Comparison of ENCODE assay signal across 15 cellular contexts in genomic region chr19:18468517-18468916, GRCh38. TPM values are rescaled to one million over a fixed set of nuclear protein-coding genes. Genes with fewer than 3 reads are reported as not detected.
DNase-seq lines count a peak whose midpoint lies in the region; ATAC-seq and TF ChIP-seq lines count a peak whose summit lies in the region.
"Had no signal": no experiment of that assay in that cellular context is flagged by ENCODE, and none has a peak within 500 bp of the region (broad histone marks: within the 10 kb centered on the region; RNA-seq: fewer than 3 reads in every experiment).

No MANE protein-coding gene starts in this region.

- H3K4me1 ChIP-seq in right lobe of liver, result peaks cover 0 to 50% (median 26%) of the 10 kb centered on the region in 4 donors
- H3K4me1 ChIP-seq in tibial artery, result peaks cover 17 to 73% (median 57%) of the 10 kb centered on the region in 4 donors

- no peaks in the 10 kb centered on the region for H3K36me3 ChIP-seq in right lobe of liver
- peaks cover 0 to 32% (median 15%) of the 10 kb centered on the region in 3 donors for H3K36me3 ChIP-seq in tibial artery

- no peaks in the 10 kb centered on the region for H3K9me3 Mint-ChIP-seq in activated CD4-positive, alpha-beta memory T cell treated with anti-CD3 and anti-CD28 coated beads for 36 hours
- H3K9me3 Mint-ChIP-seq: activated naive CD4-positive, alpha-beta T cell treated with anti-CD3 and anti-CD28 coated beads, Interleukin-2, amount 50 U/mL, for 24 hours; endodermal cell had no signal

- peaks cover 11% of the 10 kb centered on the region for H3K4me1 Mint-ChIP-seq in activated CD4-positive, alpha-beta memory T cell treated with anti-CD3 and anti-CD28 coated beads for 36 hours (ENCODE audit: low read depth)

- TF ChIP-seq CTCF in right lobe of liver (IDR thresholded peaks at IDR 0.05) (no peak), tibial artery (IDR thresholded peaks at IDR 0.05) (no peak)

- H3K27ac ChIP-seq in right lobe of liver, result peak overlapping the region in 2 of 3 donors; percentile 40 to 67
- H3K27ac ChIP-seq in tibial artery, result peak overlapping the region; percentile 20

- no peak overlapping the region for H3K4me3 Mint-ChIP-seq in activated CD4-positive, alpha-beta memory T cell treated with anti-CD3 and anti-CD28 coated beads for 36 hours
- H3K4me3 Mint-ChIP-seq: activated naive CD4-positive, alpha-beta T cell treated with anti-CD3 and anti-CD28 coated beads, Interleukin-2, amount 50 U/mL, for 24 hours; endodermal cell had no signal

- H3K27me3 ChIP-seq in right lobe of liver (no peaks in the 10 kb centered on the region), tibial artery (no peaks in the 10 kb centered on the region)

- DNase-seq in Right ventricle myocardium inferior (ENCODE audit: missing footprints) (no peak), left cardiac atrium (no peak), right lobe of liver (peak in 2 of 3 donors; percentile 65 to 74), tibial artery (no peak)
- DNase-seq in activated CD4-positive, alpha-beta memory T cell treated with anti-CD3 and anti-CD28 coated beads for 36 hours, result no peak
- no peak for DNase-seq in stimulated activated CD4-positive, alpha-beta T cell treated with anti-CD3 and anti-CD28 coated beads, Interleukin-2, amount 100 ng/mL, for 24 hours
- DNase-seq: activated CD4-positive, CD25-positive, alpha-beta regulatory T cell; endodermal cell; MM.1S; NCI-H2029; NCI-H526 treated with DMSO at 0.1 percent for 48 hours; occipital lobe had no signal

- no CpG with 5 or more reads among the region's 3 CpGs for WGBS in right lobe of liver (ENCODE audit: insufficient coverage, low coverage, low lambda C conversion rate, missing lambda C conversion rate)

- H3K36me3 Mint-ChIP-seq in activated CD4-positive, alpha-beta memory T cell treated with anti-CD3 and anti-CD28 coated beads for 36 hours, result peaks cover 3% of the 10 kb centered on the region
- H3K36me3 Mint-ChIP-seq: activated naive CD4-positive, alpha-beta T cell treated with anti-CD3 and anti-CD28 coated beads, Interleukin-2, amount 50 U/mL, for 24 hours had no signal

- H3K9me3 ChIP-seq in right lobe of liver (no peaks in the 10 kb centered on the region), tibial artery (no peaks in the 10 kb centered on the region)

- ATAC-seq in Right ventricle myocardium inferior, result peak; percentile 26
- no peak for ATAC-seq in left cardiac atrium
- peak; percentile 1 to 30 (median 12) for ATAC-seq in right lobe of liver
- ATAC-seq in GM19452 (IDR thresholded peaks at IDR 0.05; ENCODE audit: unreplicated experiment), result no peak
- ATAC-seq in HG02571 (IDR thresholded peaks at IDR 0.05; ENCODE audit: unreplicated experiment), result no peak

- H3K4me3 ChIP-seq in right lobe of liver, result no peak overlapping the region
- H3K4me3 ChIP-seq in tibial artery, result no peak overlapping the region

- H3K27ac Mint-ChIP-seq in activated CD4-positive, alpha-beta memory T cell treated with anti-CD3 and anti-CD28 coated beads for 36 hours, result peak overlapping the region; percentile 57

- no peaks in the 10 kb centered on the region for H3K27me3 Mint-ChIP-seq in activated CD4-positive, alpha-beta memory T cell treated with anti-CD3 and anti-CD28 coated beads for 36 hours
- H3K27me3 Mint-ChIP-seq: activated naive CD4-positive, alpha-beta T cell treated with anti-CD3 and anti-CD28 coated beads, Interleukin-2, amount 50 U/mL, for 24 hours had no signal

- peak; percentile 7 for TF ChIP-seq POLR2A in right lobe of liver (IDR thresholded peaks at IDR 0.05)

- CTCF ChIA-PET in activated CD4-positive, alpha-beta memory T cell treated with anti-CD3 and anti-CD28 coated beads for 36 hours (lab: Charles Lee), result interaction anchor here (0.8 to 6.4 kb wide), 6 partner anchors 10 to 90 kb away, joined by 3 to 61 read pairs (median 9); partner anchors contain the start of gene ELL

- intact Hi-C loops in Right ventricle myocardium inferior (cut with DNase I), result loop anchor here (2.0 to 5.0 kb wide), 2 partner anchors 34 to 52 kb away; no protein-coding TSS in a partner anchor
- intact Hi-C loops in left cardiac atrium (cut with DNase I), result loop anchor here in 1 of 2 donors (10.0 kb wide), 2 partner anchors 46 to 96 kb away; no protein-coding TSS in a partner anchor
- intact Hi-C loops in activated CD4-positive, alpha-beta memory T cell treated with anti-CD3 and anti-CD28 coated beads for 36 hours (cut with micrococcal nuclease), result no loop called here
- intact Hi-C loops in right lobe of liver (cut with DNase I), result no loop called here
- intact Hi-C loops in tibial artery (cut with DNase I; ENCODE audit: low total_unique reads), result loop anchor here (5.0 kb wide), 1 partner anchor 54 kb away; the partner anchor contains the start of gene ELL

- POLR2A ChIA-PET in activated CD4-positive, alpha-beta memory T cell treated with anti-CD3 and anti-CD28 coated beads for 36 hours (lab: Charles Lee), result interaction anchor here (0.6 kb wide), 1 partner anchor 34 kb away, joined by 3 read pairs; no protein-coding TSS in a partner anchor

RNA-seq across cellular contexts. Expression of gene ISYNA1, which starts 30.6 kb away (rescaled TPM):
- 26.0 TPM for total RNA-seq in Right ventricle myocardium inferior
- total RNA-seq in left cardiac atrium, result 10 to 100 TPM; 29.2 to 44.6 TPM
- total RNA-seq in activated CD4-positive, alpha-beta memory T cell treated with anti-CD3 and anti-CD28 coated beads for 36 hours, result 10 to 100 TPM; 19.3 to 20.0 TPM
- 1 to 10 TPM; 6.5 to 8.3 (median 7.8) TPM for total RNA-seq in right lobe of liver

RNA-seq across cellular contexts. Expression of gene SSBP4, which starts 49.3 kb away (rescaled TPM):
- 36.2 TPM for total RNA-seq in Right ventricle myocardium inferior
- 10 to 100 TPM; 37.4 to 49.3 TPM for total RNA-seq in left cardiac atrium
- 100 to 1,000 TPM in 1 of 2 experiments, 10 to 100 TPM in 1; 97.9 to 102 TPM for total RNA-seq in activated CD4-positive, alpha-beta memory T cell treated with anti-CD3 and anti-CD28 coated beads for 36 hours
- total RNA-seq in right lobe of liver, result 10 to 100 TPM; 12.8 to 23.9 (median 15.9) TPM

RNA-seq across cellular contexts. Expression of gene ELL, which starts 53.4 kb away (rescaled TPM):
- total RNA-seq in Right ventricle myocardium inferior (8.4 TPM), left cardiac atrium (10 to 100 TPM; 10.8 to 18.7 TPM), right lobe of liver (10 to 100 TPM in 2 of 6 experiments, 1 to 10 TPM in 4; 5.3 to 11.9 (median 8.6) TPM)
- 10 to 100 TPM; 24.7 to 29.7 TPM for total RNA-seq in activated CD4-positive, alpha-beta memory T cell treated with anti-CD3 and anti-CD28 coated beads for 36 hours

Comparison
In these comparisons a context has a peak if more than half of its experiments do, and no peak if none do; other contexts are left out.
1. ATAC-seq: peak in Right ventricle myocardium inferior (single experiment) and right lobe of liver (4 of 4); none in left cardiac atrium (0 of 2), GM19452 (single experiment) and HG02571 (single experiment).
2. DNase-seq: peak in right lobe of liver (2 of 3); none in Right ventricle myocardium inferior (single experiment), left cardiac atrium (single experiment), activated CD4-positive, alpha-beta memory T cell treated with anti-CD3 and anti-CD28 coated beads for 36 hours (single experiment), tibial artery (0 of 2) and stimulated activated CD4-positive, alpha-beta T cell treated with anti-CD3 and anti-CD28 coated beads, Interleukin-2, amount 100 ng/mL, for 24 hours (0 of 2).
3. intact Hi-C loops: an anchor here in Right ventricle myocardium inferior (2.0 to 5.0 kb wide) and tibial artery (5.0 kb wide); none called in activated CD4-positive, alpha-beta memory T cell treated with anti-CD3 and anti-CD28 coated beads for 36 hours and right lobe of liver.